ENCODE assay signal across 8 cellular contexts in the genomic region with DNA sequence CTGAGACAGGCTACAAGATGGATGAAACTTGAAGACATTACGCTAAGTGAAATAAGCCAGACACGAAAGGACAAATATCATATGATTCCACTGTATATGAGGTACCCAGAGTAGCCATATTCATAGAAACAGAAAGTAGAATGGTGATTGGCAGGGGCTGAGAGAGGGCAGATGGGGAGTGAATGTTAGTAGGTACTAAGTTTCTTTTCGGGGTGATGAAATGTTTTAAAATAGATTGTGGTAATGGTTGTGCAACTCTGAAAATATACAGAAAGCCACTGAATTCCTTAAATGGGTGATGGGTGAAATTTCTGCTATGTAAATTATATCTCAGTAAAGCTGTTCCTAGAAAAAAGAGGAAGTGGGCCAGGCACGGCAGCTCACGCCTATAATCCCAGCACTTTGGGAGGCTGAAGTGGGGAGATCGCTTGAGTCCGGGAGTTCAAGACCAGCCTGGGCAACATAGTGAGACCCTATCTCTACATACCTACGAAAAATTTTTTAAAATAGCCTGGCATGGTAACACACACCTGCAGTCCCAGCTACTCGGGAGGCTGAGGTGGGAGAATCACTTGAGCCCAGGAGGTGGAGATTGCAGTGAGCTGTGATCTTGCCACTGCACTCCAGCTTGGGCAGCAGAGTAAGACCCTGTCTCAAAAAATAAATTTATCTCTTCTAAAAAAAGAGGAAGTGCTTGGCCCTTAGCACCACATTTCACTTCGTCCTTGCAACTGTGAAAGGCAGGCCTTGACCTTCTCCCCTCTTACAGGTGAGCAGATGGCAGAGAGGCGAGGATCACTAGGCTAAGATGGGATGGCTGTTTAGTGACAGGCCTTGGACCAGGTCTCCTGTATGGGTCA.
A peak's percentile ranks its signal among the peaks of the same experiment; 100 is the strongest.
DNase-seq lines count a peak whose midpoint lies in the region; ATAC-seq lines count a peak whose summit lies in the region.

No MANE protein-coding gene starts in this region.

- H3K9ac ChIP-seq in muscle layer of colon (ENCODE audit: low read length): peak overlapping the region; percentile 69

- peaks cover 25% of the 10 kb centered on the region for H3K4me1 ChIP-seq in muscle layer of colon (ENCODE audit: insufficient read depth, low read length)

- DNase-seq in NCI-H1694 treated with DMSO at 0.1 percent for 48 hours (lab: John Stamatoyannopoulos, UW) (peak; percentile 25), NCI-H1694 (lab: John Stamatoyannopoulos, UW) (no peak), NCI-H226 (peak; percentile 79), caudate nucleus (lab: John Stamatoyannopoulos, UW) (no peak), NCI-H2196 (lab: John Stamatoyannopoulos, UW; ENCODE audit: unreplicated experiment) (no peak), 8988T (no peak)

- no peaks in the 10 kb centered on the region for H3K27me3 ChIP-seq in muscle layer of colon (ENCODE audit: control insufficient read depth in 1 of 2, insufficient read depth in 2 of 2, low read length in 2 of 2)

- ATAC-seq in HG02588 (IDR thresholded peaks at IDR 0.05; ENCODE audit: unreplicated experiment): peak; percentile 86

- H3K27ac ChIP-seq in caudate nucleus (ENCODE audit: low read depth, low read length): peak overlapping the region; percentile 93
- H3K27ac ChIP-seq in muscle layer of colon (ENCODE audit: low read depth, low read length): peak overlapping the region; percentile 95

- H3K4me3 ChIP-seq in muscle layer of colon (ENCODE audit: low read depth in 1 of 2, low read length in 2 of 2): peak overlapping the region; percentile 30 to 67

- no peaks in the 10 kb centered on the region for H3K9me3 ChIP-seq in muscle layer of colon (ENCODE audit: low read length)

- no peaks in the 10 kb centered on the region for H3K36me3 ChIP-seq in muscle layer of colon (ENCODE audit: insufficient read depth, low read length)

Comparison
In these comparisons a context has a peak if more than half of its experiments do, and no peak if none do; other contexts are left out.
1. DNase-seq: peak in NCI-H1694 treated with DMSO at 0.1 percent for 48 hours (single experiment) and NCI-H226 (single experiment); none in NCI-H1694 (single experiment), caudate nucleus (0 of 61), NCI-H2196 (single experiment) and 8988T (single experiment).